ENCODE assay signal across 9 cellular contexts in genomic region chr1:230145953-230146476, GRCh38.
DNase-seq lines count a peak whose midpoint lies in the region; ATAC-seq and TF ChIP-seq lines count a peak whose summit lies in the region.
"Had no signal": no experiment of that assay in that cellular context is flagged by ENCODE, and none has a peak within 500 bp of the region (broad histone marks: within the 10 kb centered on the region; RNA-seq: fewer than 3 reads in every experiment).

No MANE protein-coding gene starts in this region.

- H3F3A ChIP-seq in smooth muscle cell (ENCODE audit: low read depth) = no peaks in the 10 kb centered on the region

- no peaks in the 10 kb centered on the region for H3K36me3 Mint-ChIP-seq in natural killer cell treated with Interleukin-12 subunit alpha and Interleukin-12 subunit beta and Interleukin-15 and Interleukin-18, amount 100 ng/mL, for 72 hours

- H3K4me3 ChIP-seq in GM08714 (ENCODE audit: low read length) = peak overlapping the region; percentile 41; the same call in 1 of the 2 replicates
- no peak overlapping the region for H3K4me3 ChIP-seq in smooth muscle cell

- peak overlapping the region; percentile 51 to 91 for H3K27ac Mint-ChIP-seq in natural killer cell treated with Interleukin-12 subunit alpha and Interleukin-12 subunit beta and Interleukin-15 and Interleukin-18, amount 100 ng/mL, for 72 hours

- H3K4me1 Mint-ChIP-seq in natural killer cell treated with Interleukin-12 subunit alpha and Interleukin-12 subunit beta and Interleukin-15 and Interleukin-18, amount 100 ng/mL, for 72 hours (ENCODE audit: low read depth in 2 of 2) = peaks cover 65 to 68% of the 10 kb centered on the region in 2 donors

- H3K36me3 ChIP-seq in smooth muscle cell (ENCODE audit: low read depth) = no peaks in the 10 kb centered on the region

- H3K27me3 Mint-ChIP-seq in natural killer cell treated with Interleukin-12 subunit alpha and Interleukin-12 subunit beta and Interleukin-15 and Interleukin-18, amount 100 ng/mL, for 72 hours = no peaks in the 10 kb centered on the region

- ATAC-seq in HG02885 (IDR thresholded peaks at IDR 0.05; ENCODE audit: poor library complexity, unreplicated experiment) (peak; percentile 37), HG02588 (IDR thresholded peaks at IDR 0.05; ENCODE audit: unreplicated experiment) (no peak)
- no peak for ATAC-seq in natural killer cell treated with Interleukin-12 subunit alpha and Interleukin-12 subunit beta and Interleukin-15 and Interleukin-18, amount 100 ng/mL, for 72 hours

- H3K27ac ChIP-seq in smooth muscle cell (ENCODE audit: low read depth) = no peak overlapping the region

- no peaks in the 10 kb centered on the region for H3K9me3 ChIP-seq in smooth muscle cell (replicated peaks; ENCODE audit: low read depth)

- peak overlapping the region; percentile 70 for H3K4me3 Mint-ChIP-seq in natural killer cell treated with Interleukin-12 subunit alpha and Interleukin-12 subunit beta and Interleukin-15 and Interleukin-18, amount 100 ng/mL, for 72 hours

- H3K27me3 ChIP-seq in smooth muscle cell (ENCODE audit: low read depth) = no peaks in the 10 kb centered on the region

- H3K4me2 ChIP-seq in smooth muscle cell = no peak overlapping the region

- no peak overlapping the region for H3K9ac ChIP-seq in smooth muscle cell (ENCODE audit: low read depth)

- H3K9me3 Mint-ChIP-seq in natural killer cell treated with Interleukin-12 subunit alpha and Interleukin-12 subunit beta and Interleukin-15 and Interleukin-18, amount 100 ng/mL, for 72 hours = no peaks in the 10 kb centered on the region

- no peak overlapping the region for H2AFZ ChIP-seq in smooth muscle cell (ENCODE audit: low read depth)

- WGBS in smooth muscle cell (ENCODE audit: low lambda C conversion rate) = 84% methylated on average over 7 of the region's 7 CpGs

- DNase-seq in UCSD-AML1 (lab: John Stamatoyannopoulos, UW; ENCODE audit: unreplicated experiment) (peak; percentile 27), smooth muscle cell (lab: John Stamatoyannopoulos, UW; ENCODE audit: unreplicated experiment) (no peak), NCI-H2171 (lab: John Stamatoyannopoulos, UW) (no peak), GM19238 (ENCODE audit: insufficient read length, low spot score) (no peak)
- DNase-seq in natural killer cell treated with Interleukin-12 subunit alpha and Interleukin-12 subunit beta and Interleukin-15 and Interleukin-18, amount 100 ng/mL, for 72 hours (ENCODE audit: low spot score) = no peak
- DNase-seq: DMS79 had no signal

- H4K20me1 ChIP-seq in smooth muscle cell (ENCODE audit: low read depth) = peaks cover 100% of the 10 kb centered on the region

- H3K79me2 ChIP-seq in smooth muscle cell (ENCODE audit: low read depth) = peaks cover 87% of the 10 kb centered on the region

- no peak for TF ChIP-seq CTCF in smooth muscle cell (IDR thresholded peaks at IDR 0.05; ENCODE audit: borderline replicate concordance, insufficient read depth, poor library complexity, severe bottlenecking)

- peaks cover 12% of the 10 kb centered on the region for H3K4me1 ChIP-seq in smooth muscle cell (ENCODE audit: low read depth)
